In genomic region chr6:29025927-29026585, GRCh38 we compare ENCODE assay signal across 8 cellular contexts. TPM values are rescaled to one million over a fixed set of nuclear protein-coding genes. Genes with fewer than 3 reads are reported as not detected.
"Had no signal": no experiment of that assay in that cellular context is flagged by ENCODE, and none has a peak within 500 bp of the region (broad histone marks: within the 10 kb centered on the region; RNA-seq: fewer than 3 reads in every experiment).

No MANE protein-coding gene starts in this region.

- ATAC-seq: GM12878 had no signal

- H3K4me3 ChIP-seq: GM12878 had no signal

- DNase-seq: GDM1, GF-D8 had no signal

- FAIRE-seq: GM12878, GM12891, GM12892, GM18507, GM19239 had no signal

RNA-seq across cellular contexts. Expression of gene OR2W1, which starts 18.9 kb away (rescaled TPM):
- total RNA-seq: G401, GM12878 had no signal
- polyA plus RNA-seq: GM12878 had no signal

RNA-seq across cellular contexts. Expression of gene ZNF311, which starts 20.9 kb away (rescaled TPM):
- total RNA-seq: G401, GM12878 had no signal
